In genomic region chr20:17722493-17723300, GRCh38 we compare ENCODE assay signal across 20 cellular contexts. TPM values are rescaled to one million over a fixed set of nuclear protein-coding genes. Genes with fewer than 3 reads are reported as not detected.
DNase-seq lines count a peak whose midpoint lies in the region; ATAC-seq, FAIRE-seq and TF ChIP-seq lines count a peak whose summit lies in the region.
"Had no signal": no experiment of that assay in that cellular context is flagged by ENCODE, and none has a peak within 500 bp of the region (broad histone marks: within the 10 kb centered on the region; RNA-seq: fewer than 3 reads in every experiment).

No MANE protein-coding gene starts in this region.

- in situ Hi-C loops in HepG2 (cut with HindIII; ENCODE audit: extremely low pct_ligation_motif_present, low pct_unique_long_range_greater_than_20kb) = no loop called here

- peaks cover 44% of the 10 kb centered on the region for H3K4me1 ChIP-seq in HepG2 (ENCODE audit: insufficient read depth, low read length)
- peaks cover 0 to 3% (median 0%) of the 10 kb centered on the region in 4 donors for H3K4me1 ChIP-seq in right lobe of liver

- BruUV-seq in HepG2 (replicated peaks; lab: Mats Ljungman, UMichigan) = no TSS peak

- TF ChIP-seq CTCF in HepG2 (CRISPR knock-in tag; IDR thresholded peaks at IDR 0.05) = 0 out of 2 replicates have a peak, but pooled peaks have one; percentile 22
- no peak for TF ChIP-seq CTCF in right lobe of liver (IDR thresholded peaks at IDR 0.05)
- TF ChIP-seq CTCF in neural crest cell (conservative IDR thresholded peaks at IDR 0.05) = no peak
- TF ChIP-seq CTCF in progenitor cell of endocrine pancreas (IDR thresholded peaks at IDR 0.05; ENCODE audit: unreplicated experiment) = no peak

- H3K36me3 Mint-ChIP-seq in neural crest cell (ENCODE audit: low read depth) (no peaks in the 10 kb centered on the region), progenitor cell of endocrine pancreas (ENCODE audit: insufficient read depth) (no peaks in the 10 kb centered on the region)
- H3K36me3 Mint-ChIP-seq: CD14-positive monocyte; CD4-positive, alpha-beta memory T cell had no signal

- no peak for TF ChIP-seq EP300 in HepG2 (IDR thresholded peaks at IDR 0.05; ENCODE audit: low read depth in 2 of 2, low read length in 2 of 2)
- no peak for TF ChIP-seq EP300 in HepG2 (CRISPR knock-in tag; IDR thresholded peaks at IDR 0.05; ENCODE audit: borderline replicate concordance)

- H3K27ac ChIP-seq in HepG2 (ENCODE audit: extremely low read length, insufficient read depth, low read length) (peak overlapping the region; percentile 55), right lobe of liver (no peak overlapping the region)
- H3K27ac ChIP-seq: 22Rv1, BLaER1 had no signal

- H3K4me3 ChIP-seq in HepG2 (replicated peaks in 1 of 3; ENCODE audit: insufficient read depth in 1 of 3, low read depth in 2 of 3, low read length in 3 of 3) = peak overlapping the region in 1 of 3 experiments; percentile 8; a peak in 3 of 6 replicates
- H3K4me3 ChIP-seq in right lobe of liver = no peak overlapping the region
- H3K4me3 ChIP-seq: BLaER1, GM23338 had no signal

- CTCF ChIA-PET in HepG2 (lab: Yijun Ruan, JAX; ENCODE audit: low intra/inter-chr PET ratio, low total read pairs) = interaction anchor here (1.5 to 1.6 kb wide), 3 partner anchors 39 to 175 kb away, joined by 3 to 13 read pairs (median 8); partner anchors contain the start of gene RRBP1

- DNase-seq in HepG2 (ENCODE audit: low spot score) = no peak
- DNase-seq in right lobe of liver = no peak
- DNase-seq in neural crest cell (ENCODE audit: low read depth, low spot score) = no peak
- no peak for DNase-seq in progenitor cell of endocrine pancreas (ENCODE audit: low spot score, unreplicated experiment)
- no peak for DNase-seq in erythroblast (lab: John Stamatoyannopoulos, UW)
- no peak for DNase-seq in T-helper 9 cell
- DNase-seq: Calu3; CD4-positive, alpha-beta memory T cell; DMS79 treated with DMSO at 0.1 percent for 48 hours; GF-D8; HCEC 1CT had no signal

- POLR2A ChIA-PET in HepG2 (lab: Yijun Ruan, JAX) = interaction anchor here (0.8 to 5.5 kb wide), 18 partner anchors 13 to 175 kb away, joined by 3 to 81 read pairs (median 4); partner anchors contain the start of genes DSTN and RRBP1

- WGBS in HepG2 (ENCODE audit: low lambda C conversion rate) = 10% methylated on average over 13 of the region's 14 CpGs
- WGBS in right lobe of liver (ENCODE audit: insufficient coverage, low coverage, low lambda C conversion rate, missing lambda C conversion rate) = 76% methylated on average over 12 of the region's 14 CpGs

- H3K27me3 ChIP-seq in HepG2 (ENCODE audit: control insufficient read depth in 1 of 2, insufficient read depth in 2 of 2, low read length in 2 of 2) (peaks cover 4 to 70% of the 10 kb centered on the region in 2 experiments; a peak in 4 of 5 replicates), right lobe of liver (no peaks in the 10 kb centered on the region)
- H3K27me3 ChIP-seq: BLaER1 had no signal

- no peak for FAIRE-seq in HepG2 (lab: Jason Lieb, UNC)
- FAIRE-seq: H54, HTR-8/SVneo had no signal

- H3K36me3 ChIP-seq in HepG2 (replicated peaks in 1 of 2; ENCODE audit: control insufficient read depth in 1 of 2, insufficient read depth in 2 of 2, low read length in 2 of 2) = no peaks in the 10 kb centered on the region
- no peaks in the 10 kb centered on the region for H3K36me3 ChIP-seq in right lobe of liver
- H3K36me3 ChIP-seq: BLaER1 had no signal

- no peak overlapping the region for H2AFZ ChIP-seq in HepG2 (ENCODE audit: low read length)
- H2AFZ ChIP-seq: GM23338 had no signal

- peak; percentile 8 for ATAC-seq in HepG2
- ATAC-seq in right lobe of liver = no peak
- no peak for ATAC-seq in HG02885 (IDR thresholded peaks at IDR 0.05; ENCODE audit: poor library complexity, unreplicated experiment)
- ATAC-seq: GM23338 had no signal

- H3K9ac ChIP-seq in HepG2 (ENCODE audit: insufficient read depth, low read depth, low read length) = no peak overlapping the region
- H3K9ac ChIP-seq: BLaER1 had no signal

- H3K27ac Mint-ChIP-seq in neural crest cell (ENCODE audit: unreplicated experiment) (peak overlapping the region; percentile 43), progenitor cell of endocrine pancreas (peak overlapping the region; percentile 68)
- H3K27ac Mint-ChIP-seq: CD14-positive monocyte; CD4-positive, alpha-beta memory T cell; GM23338 had no signal

- TF ChIP-seq POLR2A in HepG2 (IDR thresholded peaks at IDR 0.05; ENCODE audit: insufficient read depth in 1 of 2, low read depth in 2 of 2, low read length in 2 of 2) (no peak), right lobe of liver (IDR thresholded peaks at IDR 0.05) (no peak), erythroblast (IDR thresholded peaks at IDR 0.05; ENCODE audit: low read length) (no peak)

- H3K4me1 Mint-ChIP-seq in neural crest cell = no peaks in the 10 kb centered on the region
- peaks cover 27% of the 10 kb centered on the region for H3K4me1 Mint-ChIP-seq in progenitor cell of endocrine pancreas (ENCODE audit: low read depth)
- H3K4me1 Mint-ChIP-seq: CD14-positive monocyte; CD4-positive, alpha-beta memory T cell; GM23338 had no signal

- no peaks in the 10 kb centered on the region for H3K79me2 ChIP-seq in HepG2 (ENCODE audit: insufficient read depth, low read length)

- H3K9me3 ChIP-seq in HepG2 (ENCODE audit: low read length) (no peaks in the 10 kb centered on the region), right lobe of liver (no peaks in the 10 kb centered on the region)
- H3K9me3 ChIP-seq: BLaER1 had no signal

- no peak for TF ChIP-seq RAD21 in HepG2 (CRISPR knock-in tag; IDR thresholded peaks at IDR 0.05)

- no peaks in the 10 kb centered on the region for H4K20me1 ChIP-seq in HepG2 (ENCODE audit: insufficient read depth, low read length)
- H4K20me1 ChIP-seq: BLaER1 had no signal

- peak overlapping the region; percentile 52 for H3K4me2 ChIP-seq in HepG2 (ENCODE audit: low read depth, low read length)
- H3K4me2 ChIP-seq: BLaER1, GM23338 had no signal

- intact Hi-C loops in HepG2 (cut with micrococcal nuclease; ENCODE audit: unreplicated experiment) (loop anchor here (1.0 to 5.0 kb wide), 6 partner anchors 40 to 215 kb away; partner anchors contain the start of gene RRBP1), right lobe of liver (cut with DNase I) (no loop called here)

- H3K9me3 Mint-ChIP-seq in neural crest cell (no peaks in the 10 kb centered on the region), progenitor cell of endocrine pancreas (ENCODE audit: low read depth) (no peaks in the 10 kb centered on the region)
- H3K9me3 Mint-ChIP-seq: CD14-positive monocyte, GM23338 had no signal

- H3K4me3 Mint-ChIP-seq in neural crest cell = no peak overlapping the region
- H3K4me3 Mint-ChIP-seq in progenitor cell of endocrine pancreas (ENCODE audit: low read depth) = no peak overlapping the region
- H3K4me3 Mint-ChIP-seq: CD14-positive monocyte; CD4-positive, alpha-beta memory T cell; GM23338 had no signal

- H3K27me3 Mint-ChIP-seq in neural crest cell (ENCODE audit: low read depth) (peaks cover 4% of the 10 kb centered on the region), progenitor cell of endocrine pancreas (peaks cover 9% of the 10 kb centered on the region)

RNA-seq across cellular contexts. Expression of gene BANF2, which starts 22.9 kb away (rescaled TPM):
- total RNA-seq in HepG2 (2016; rRNA removed; fragmentation: Illumina TruSeq; extraction: Trizol) (0.35 TPM in 1 of 2 replicates, not detected in the other), right lobe of liver (not detected), neural crest cell (not detected in 2 replicates), progenitor cell of endocrine pancreas (not detected in 2 replicates)
- 0.53 TPM in 1 of 2 replicates, not detected in the other for total RNA-seq in HepG2 (2016; cell fraction: cytosol; rRNA removed; fragmentation: Illumina TruSeq; extraction: Trizol; ENCODE audit: low read depth)
- total RNA-seq in HepG2 (2016; cell fraction: insoluble cytoplasmic fraction; rRNA removed; fragmentation: Illumina TruSeq; extraction: Trizol) = not detected in 2 replicates
- total RNA-seq in HepG2 (2016; cell fraction: membrane; rRNA removed; fragmentation: Illumina TruSeq; extraction: Trizol) = not detected in 2 replicates
- not detected in 2 replicates for total RNA-seq in HepG2 (2016; cell fraction: nucleus; rRNA removed; fragmentation: Illumina TruSeq; extraction: Trizol)
- polyA plus RNA-seq in HepG2 (2011; rRNA removed) = not detected in 2 replicates
- polyA plus RNA-seq in HepG2 (2011; cell fraction: cytosol; rRNA removed) = not detected in 2 replicates
- not detected in 2 replicates for polyA plus RNA-seq in HepG2 (2011; cell fraction: nucleus; rRNA removed)
- not detected in 2 replicates for polyA plus RNA-seq in HepG2 (2012)
- not detected in 2 replicates for polyA plus RNA-seq in HepG2 (2016; cell fraction: cytosol; fragmentation: Illumina TruSeq; extraction: Trizol; ENCODE audit: low read depth)
- not detected in 2 replicates for polyA plus RNA-seq in HepG2 (2016; cell fraction: insoluble cytoplasmic fraction; fragmentation: Illumina TruSeq; extraction: Trizol; ENCODE audit: low read depth)
- polyA plus RNA-seq in HepG2 (2016; cell fraction: membrane; fragmentation: Illumina TruSeq; extraction: Trizol; ENCODE audit: low read depth) = not detected in 2 replicates
- polyA plus RNA-seq in HepG2 (2016; cell fraction: nucleus; fragmentation: Illumina TruSeq; extraction: Trizol; ENCODE audit: insufficient read depth, low read depth) = not detected in 2 replicates
- not detected in 2 replicates for polyA minus RNA-seq in HepG2 (2011; rRNA and poly(A)+ RNA removed; ENCODE audit: low replicate concordance)
- polyA minus RNA-seq in HepG2 (2011; cell fraction: cytosol; rRNA and poly(A)+ RNA removed) = not detected in 2 replicates
- polyA minus RNA-seq in HepG2 (2011; cell fraction: nucleus; rRNA and poly(A)+ RNA removed) = not detected in 2 replicates
- total RNA-seq: A673; Calu3; CD4-positive, alpha-beta memory T cell; GM23338 had no signal
- polyA plus RNA-seq: AG04450; CD14-positive monocyte; CD4-positive, alpha-beta memory T cell; GM23338 had no signal

RNA-seq across cellular contexts. Expression of gene RRBP1, which starts 40.7 kb away (rescaled TPM):
- total RNA-seq in HepG2 (2016; rRNA removed; fragmentation: Illumina TruSeq; extraction: Trizol) (97.1 and 222 TPM in 2 replicates), right lobe of liver (100 to 1,000 TPM; 121 to 274 (median 193) TPM), neural crest cell (46.7 and 50.9 TPM in 2 replicates), progenitor cell of endocrine pancreas (222 and 242 TPM in 2 replicates)
- total RNA-seq in HepG2 (2016; cell fraction: cytosol; rRNA removed; fragmentation: Illumina TruSeq; extraction: Trizol; ENCODE audit: low read depth) = 35.1 and 38.1 TPM in 2 replicates
- 75.4 and 223 TPM in 2 replicates for total RNA-seq in HepG2 (2016; cell fraction: insoluble cytoplasmic fraction; rRNA removed; fragmentation: Illumina TruSeq; extraction: Trizol)
- total RNA-seq in HepG2 (2016; cell fraction: membrane; rRNA removed; fragmentation: Illumina TruSeq; extraction: Trizol) = 33.7 and 37.4 TPM in 2 replicates
- total RNA-seq in HepG2 (2016; cell fraction: nucleus; rRNA removed; fragmentation: Illumina TruSeq; extraction: Trizol) = 254 and 316 TPM in 2 replicates
- 150 and 195 TPM in 2 replicates for polyA plus RNA-seq in HepG2 (2011; rRNA removed)
- 97.1 and 99.8 TPM in 2 replicates for polyA plus RNA-seq in HepG2 (2011; cell fraction: cytosol; rRNA removed)
- polyA plus RNA-seq in HepG2 (2011; cell fraction: nucleus; rRNA removed) = 402 and 429 TPM in 2 replicates
- polyA plus RNA-seq in HepG2 (2012) = 190 and 218 TPM in 2 replicates
- polyA plus RNA-seq in HepG2 (2016; cell fraction: cytosol; fragmentation: Illumina TruSeq; extraction: Trizol; ENCODE audit: low read depth) = 14.1 and 14.3 TPM in 2 replicates
- 67.5 and 88.2 TPM in 2 replicates for polyA plus RNA-seq in HepG2 (2016; cell fraction: insoluble cytoplasmic fraction; fragmentation: Illumina TruSeq; extraction: Trizol; ENCODE audit: low read depth)
- polyA plus RNA-seq in HepG2 (2016; cell fraction: membrane; fragmentation: Illumina TruSeq; extraction: Trizol; ENCODE audit: low read depth) = 15.3 and 18.4 TPM in 2 replicates
- polyA plus RNA-seq in HepG2 (2016; cell fraction: nucleus; fragmentation: Illumina TruSeq; extraction: Trizol; ENCODE audit: insufficient read depth, low read depth) = 548 and 573 TPM in 2 replicates
- 18.3 and 157 TPM in 2 replicates for polyA minus RNA-seq in HepG2 (2011; rRNA and poly(A)+ RNA removed; ENCODE audit: low replicate concordance)
- polyA minus RNA-seq in HepG2 (2011; cell fraction: cytosol; rRNA and poly(A)+ RNA removed) = 155 and 192 TPM in 2 replicates
- polyA minus RNA-seq in HepG2 (2011; cell fraction: nucleus; rRNA and poly(A)+ RNA removed) = 198 and 205 TPM in 2 replicates
